Comparison of ENCODE assay signal across 9 cellular contexts in the genomic region with DNA sequence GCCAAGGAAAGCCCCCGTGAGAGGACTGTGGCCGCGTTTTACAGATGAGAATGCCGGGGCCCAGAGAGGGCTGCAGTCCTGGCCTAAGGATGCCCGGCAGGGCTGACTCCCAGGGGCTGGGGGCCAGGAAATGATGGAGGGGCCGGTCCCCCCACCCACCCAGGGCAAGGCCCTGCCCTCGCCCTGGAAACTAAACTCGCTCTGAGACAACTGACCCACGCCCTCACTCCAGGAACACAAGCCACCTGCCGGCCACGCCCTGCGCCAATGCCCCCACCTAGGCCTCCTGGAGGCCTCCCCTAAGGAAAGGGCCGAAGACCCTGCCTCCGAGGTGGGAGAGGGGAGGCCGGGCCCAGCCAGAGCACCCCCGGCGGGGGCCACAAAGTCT. TPM values are rescaled to one million over a fixed set of nuclear protein-coding genes. Genes with fewer than 3 reads are reported as not detected.
DNase-seq lines count a peak whose midpoint lies in the region; ATAC-seq and TF ChIP-seq lines count a peak whose summit lies in the region.
"Had no signal": no experiment of that assay in that cellular context is flagged by ENCODE, and none has a peak within 500 bp of the region (broad histone marks: within the 10 kb centered on the region; RNA-seq: fewer than 3 reads in every experiment).

No MANE protein-coding gene starts in this region.

- H2AK5ac ChIP-seq in H9 (ENCODE audit: insufficient read length, low read length), result no peak overlapping the region

- H3K9me3 ChIP-seq in body of pancreas (no peaks in the 10 kb centered on the region), lower lobe of right lung (no peaks in the 10 kb centered on the region), H9 (ENCODE audit: control insufficient read depth, low read depth, low read length) (no peaks in the 10 kb centered on the region)

- H3K4me3 Mint-ChIP-seq in H9, result no peak overlapping the region

- H4K5ac ChIP-seq in H9 (ENCODE audit: insufficient read length, low read depth, low read length), result no peak overlapping the region

- no peaks in the 10 kb centered on the region; the same call in 1 of the 2 replicates for H3K27me3 Mint-ChIP-seq in H9 (ENCODE audit: low read depth)

- ATAC-seq in body of pancreas (no peak), lower lobe of right lung (no peak)

- H3K9me3 Mint-ChIP-seq in H9, result no peaks in the 10 kb centered on the region

- H2BK120ac ChIP-seq in H9 (ENCODE audit: low read depth, low read length, poor library complexity, severe bottlenecking), result no peak overlapping the region

- peak overlapping the region; percentile 68 to 97 (median 93) for H3K27ac ChIP-seq in body of pancreas
- H3K27ac ChIP-seq in lower lobe of right lung, result peak overlapping the region; percentile 94
- peak overlapping the region; percentile 98 for H3K27ac ChIP-seq in temporal lobe (ENCODE audit: low read depth, low read length)
- no peak overlapping the region for H3K27ac ChIP-seq in H9 (ENCODE audit: insufficient read length, low read depth, low read length)

- H2BK5ac ChIP-seq in H9 (ENCODE audit: insufficient read length, low read length), result no peak overlapping the region

- peaks cover 13% of the 10 kb centered on the region for H3K79me1 ChIP-seq in H9 (ENCODE audit: insufficient read depth, low read depth, low read length, poor library complexity, severe bottlenecking)

- WGBS in body of pancreas, 2 donors, result 62% methylated on average over 17 of the region's 17 CpGs; no CpG with 5 or more reads in 1 of the 2 donors
- no CpG with 5 or more reads among the region's 17 CpGs for WGBS in H9 (ENCODE audit: extremely low coverage, insufficient read length, low lambda C conversion rate)

- no peak overlapping the region for H3T11ph ChIP-seq in H9 (ENCODE audit: low read length)

- H2BK12ac ChIP-seq in H9 (ENCODE audit: insufficient read length, low read depth, low read length), result no peak overlapping the region

- no peak overlapping the region for H2BK20ac ChIP-seq in H9 (ENCODE audit: low read depth, low read length, poor library complexity, severe bottlenecking)

- no peak for TF ChIP-seq POLR2A in body of pancreas (IDR thresholded peaks at IDR 0.05)

- no peak overlapping the region for H3K4me2 ChIP-seq in H9 (ENCODE audit: insufficient read depth, insufficient read length, low read length)

- DNase-seq in NCI-H82 (lab: John Stamatoyannopoulos, UW) (peak; percentile 52), NCI-H82 treated with DMSO at 0.1 percent for 48 hours (lab: John Stamatoyannopoulos, UW; ENCODE audit: unreplicated experiment) (no peak), body of pancreas (peak in 1 of 4 donors; percentile 37), lower lobe of right lung (no peak), H9 (no peak), NCI-H748 treated with DMSO at 0.1 percent for 48 hours (lab: John Stamatoyannopoulos, UW) (no peak)
- no peak for DNase-seq in activated naive CD4-positive, alpha-beta T cell (lab: John Stamatoyannopoulos, UW)
- DNase-seq: 8988T had no signal

- H3K14ac ChIP-seq in H9 (ENCODE audit: insufficient read depth, low read length), result no peak overlapping the region

- H4K91ac ChIP-seq in H9 (ENCODE audit: insufficient read length, low read depth, low read length), result no peak overlapping the region

- intact Hi-C loops in body of pancreas (cut with DNase I), result no loop called here
- intact Hi-C loops in lower lobe of right lung (cut with DNase I), result no loop called here

- H3K4me1 ChIP-seq in body of pancreas, result peaks cover 68% of the 10 kb centered on the region
- peaks cover 76% of the 10 kb centered on the region for H3K4me1 ChIP-seq in lower lobe of right lung
- no peaks in the 10 kb centered on the region; the same call in 1 of the 2 replicates for H3K4me1 ChIP-seq in H9 (ENCODE audit: insufficient read depth, low read length)

- no peak overlapping the region for H3K23ac ChIP-seq in H9 (ENCODE audit: insufficient read length, low read depth, low read length)

- no peak overlapping the region for H2BK15ac ChIP-seq in H9 (ENCODE audit: low read depth, low read length)

- no peak overlapping the region for H3K18ac ChIP-seq in H9 (ENCODE audit: insufficient read length, low read depth, low read length)

- H3K4me1 Mint-ChIP-seq in H9, result peaks cover 6 to 18% of the 10 kb centered on the region in 2 experiments

- H3K23me2 ChIP-seq in H9 (ENCODE audit: insufficient read length, low read depth, low read length, poor library complexity, severe bottlenecking), result peaks cover 6% of the 10 kb centered on the region

- H3K27me3 ChIP-seq in body of pancreas (no peaks in the 10 kb centered on the region), lower lobe of right lung (ENCODE audit: low read depth) (no peaks in the 10 kb centered on the region), H9 (ENCODE audit: insufficient read depth, low read length) (no peaks in the 10 kb centered on the region)

- H3K56ac ChIP-seq in H9 (ENCODE audit: insufficient read length, low read depth, low read length), result no peak overlapping the region

- peaks cover 37% of the 10 kb centered on the region; the same call in 1 of the 2 replicates for H3K79me2 ChIP-seq in H9 (ENCODE audit: insufficient read depth, low read length)

- peaks cover 5 to 22% (median 18%) of the 10 kb centered on the region in 3 experiments; a peak in 6 of 7 replicates for H3K36me3 Mint-ChIP-seq in H9 (ENCODE audit: insufficient read depth in 1 of 3, low read depth in 3 of 3)

- H3K9ac ChIP-seq in H9 (ENCODE audit: extremely low read depth, insufficient read length, low read length), result no peak overlapping the region

- no peak overlapping the region for H3K4ac ChIP-seq in H9 (ENCODE audit: low read depth, low read length)

- H3K27ac Mint-ChIP-seq in H9, result no peak overlapping the region; a peak in 1 of 7 replicates

- peaks cover 3% of the 10 kb centered on the region for H4K20me1 ChIP-seq in H9 (ENCODE audit: control insufficient read depth, insufficient read depth, insufficient read length)

- no peak overlapping the region for H3K4me3 ChIP-seq in body of pancreas
- peak overlapping the region; percentile 43 for H3K4me3 ChIP-seq in lower lobe of right lung

- no peak overlapping the region for H4K8ac ChIP-seq in H9 (replicated peaks; ENCODE audit: insufficient read length, low read depth, low read length)

- H2AFZ ChIP-seq in H9 (ENCODE audit: low read length), result no peak overlapping the region

- TF ChIP-seq CTCF in body of pancreas (IDR thresholded peaks at IDR 0.05) (no peak), lower lobe of right lung (IDR thresholded peaks at IDR 0.05) (no peak), H9 (conservative IDR thresholded peaks at IDR 0.05) (no peak)

- H3K36me3 ChIP-seq in body of pancreas (replicated peaks in 1 of 2; ENCODE audit: insufficient read depth in 1 of 2, low read depth in 2 of 2) (no peaks in the 10 kb centered on the region), lower lobe of right lung (peaks cover 18% of the 10 kb centered on the region)

RNA-seq across cellular contexts. Expression of a gene that starts 7.2 kb away (rescaled TPM):
- total RNA-seq in body of pancreas (10 to 100 TPM; 30.9 to 31.3 TPM), lower lobe of right lung (51.9 TPM), temporal lobe (2.7 TPM), H9 (2021) (22.8 and 24.9 TPM in 2 replicates)

RNA-seq across cellular contexts. Expression of a gene that starts 52.0 kb away (rescaled TPM):
- total RNA-seq in body of pancreas, result 10 to 100 TPM; 12.7 to 17.1 TPM
- 27.6 TPM for total RNA-seq in lower lobe of right lung
- 12.8 TPM for total RNA-seq in temporal lobe
- total RNA-seq in H9 (2021), result 52.0 and 59.4 TPM in 2 replicates
